ENCODE assay signal across 1 cellular context in genomic region chr5:96293966-96294886, GRCh38.
TF ChIP-seq lines count a peak whose summit lies in the region.

No MANE protein-coding gene starts in this region.

TF ChIP-seq in SK-N-SH treated with all-trans-retinoic acid at 6 μM for 48 hours, 23 proteins besides CTCF, POLR2A, EP300 and RAD21 (continued from another document):
- TF ChIP-seq TSHZ2 (CRISPR knock-in tag; IDR thresholded peaks at IDR 0.05), result no peak
- TF ChIP-seq ISL1 (CRISPR knock-in tag; IDR thresholded peaks at IDR 0.05), result no peak
- no peak for TF ChIP-seq ZC3H10 (CRISPR knock-in tag; IDR thresholded peaks at IDR 0.05)
- no peak for TF ChIP-seq GLIS3 (CRISPR knock-in tag; IDR thresholded peaks at IDR 0.05)
- TF ChIP-seq SNAI2 (CRISPR knock-in tag; IDR thresholded peaks at IDR 0.05), result no peak
- TF ChIP-seq ZFP30 (CRISPR knock-in tag; IDR thresholded peaks at IDR 0.05), result no peak
- no peak for TF ChIP-seq PPARA (CRISPR knock-in tag; IDR thresholded peaks at IDR 0.05; ENCODE audit: borderline replicate concordance)
- TF ChIP-seq TOX (CRISPR knock-in tag; IDR thresholded peaks at IDR 0.05; ENCODE audit: borderline replicate concordance), result no peak
- no peak for TF ChIP-seq RARB (CRISPR knock-in tag; IDR thresholded peaks at IDR 0.05)
- TF ChIP-seq CREB5 (CRISPR knock-in tag; IDR thresholded peaks at IDR 0.05; ENCODE audit: low read depth), result no peak
